In the genomic region with DNA sequence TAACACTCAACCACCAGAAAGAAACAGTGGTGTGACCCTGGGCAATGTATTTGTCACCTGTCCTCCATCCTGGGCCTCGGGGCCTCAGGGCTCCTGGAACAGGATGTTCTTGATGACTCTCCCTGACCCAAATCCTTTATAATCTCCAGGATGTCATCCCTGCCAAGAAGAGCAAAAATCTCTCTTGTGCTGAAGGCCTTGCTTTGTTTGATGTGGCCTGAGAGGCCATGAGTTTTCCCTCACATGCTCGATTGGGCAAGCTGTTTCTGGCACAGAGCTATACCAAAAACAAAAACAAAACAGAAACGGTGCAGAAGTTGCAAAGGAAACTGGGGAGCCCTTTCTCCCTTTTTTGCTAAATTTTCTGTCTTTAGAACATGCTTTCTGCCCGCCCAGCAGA, we compare ENCODE assay signal across 9 cellular contexts. TPM values are rescaled to one million over a fixed set of nuclear protein-coding genes. Genes with fewer than 3 reads are reported as not detected.
DNase-seq lines count a peak whose midpoint lies in the region; FAIRE-seq and TF ChIP-seq lines count a peak whose summit lies in the region.
"Had no signal": no experiment of that assay in that cellular context is flagged by ENCODE, and none has a peak within 500 bp of the region (broad histone marks: within the 10 kb centered on the region; RNA-seq: fewer than 3 reads in every experiment).

No MANE protein-coding gene starts in this region.

- peak overlapping the region in 1 of 6 donors; percentile 8 for H3K27ac Mint-ChIP-seq in immature natural killer cell

- H3K27me3 ChIP-seq in bronchial epithelial cell (ENCODE audit: control insufficient read depth, insufficient read depth, low read length) = no peaks in the 10 kb centered on the region
- no peaks in the 10 kb centered on the region for H3K27me3 ChIP-seq in layer of hippocampus (ENCODE audit: control insufficient read depth, insufficient read depth, low read length)
- no peaks in the 10 kb centered on the region for H3K27me3 ChIP-seq in tibial nerve

- H3K27ac ChIP-seq in layer of hippocampus (ENCODE audit: low read depth, low read length) = peak overlapping the region; percentile 94
- peak overlapping the region; percentile 60 to 83 (median 71) for H3K27ac ChIP-seq in tibial nerve

- H3K4me1 Mint-ChIP-seq in immature natural killer cell = peaks cover 11 to 15% of the 10 kb centered on the region in 2 donors

- no peaks in the 10 kb centered on the region for H3K9me3 Mint-ChIP-seq in immature natural killer cell

- peak; percentile 20 for DNase-seq in DMS53 (lab: John Stamatoyannopoulos, UW)
- DNase-seq in DMS53 treated with DMSO at 0.1 percent for 48 hours (lab: John Stamatoyannopoulos, UW; ENCODE audit: unreplicated experiment) = no peak
- DNase-seq in bronchial epithelial cell (ENCODE audit: low read depth) = peak; percentile 38
- peak; percentile 50 to 77 for DNase-seq in tibial nerve (ENCODE audit: low spot score in 2 of 2)
- no peak for DNase-seq in effector CD8-positive, alpha-beta T cell (lab: John Stamatoyannopoulos, UW)
- no peak for DNase-seq in NCI-H2171 treated with DMSO at 0.1 percent for 48 hours (lab: John Stamatoyannopoulos, UW)
- no peak for DNase-seq in immature natural killer cell

- TF ChIP-seq CTCF in bronchial epithelial cell (IDR thresholded peaks at IDR 0.05; ENCODE audit: insufficient read depth, low read length, severe bottlenecking) = no peak
- TF ChIP-seq CTCF in tibial nerve (IDR thresholded peaks at IDR 0.05) = no peak

- H3K4me3 ChIP-seq in bronchial epithelial cell (ENCODE audit: low read depth, low read length) (no peak overlapping the region), tibial nerve (no peak overlapping the region)

- H3K27me3 Mint-ChIP-seq in immature natural killer cell (ENCODE audit: low read depth in 3 of 3) = peaks cover 0 to 4% (median 2%) of the 10 kb centered on the region in 3 donors

- no peak for FAIRE-seq in bronchial epithelial cell (lab: Jason Lieb, UNC)
- FAIRE-seq: A204.1 had no signal

- H3K4me3 Mint-ChIP-seq in immature natural killer cell = no peak overlapping the region

- no peak for TF ChIP-seq POLR2A in tibial nerve (IDR thresholded peaks at IDR 0.05)

- WGBS in tibial nerve, 2 donors = 18 to 19% methylated on average over 4 of the region's 4 CpGs

- no peaks in the 10 kb centered on the region for H3K36me3 ChIP-seq in bronchial epithelial cell (ENCODE audit: control insufficient read depth, insufficient read depth, low read length)
- no peaks in the 10 kb centered on the region for H3K36me3 ChIP-seq in tibial nerve

- H3K4me1 ChIP-seq in tibial nerve = peaks cover 0 to 40% (median 11%) of the 10 kb centered on the region in 4 donors

- peak; percentile 83 to 98 for TF ChIP-seq EP300 in tibial nerve (IDR thresholded peaks at IDR 0.05)

- no peaks in the 10 kb centered on the region for H3K9me3 ChIP-seq in tibial nerve

- no peaks in the 10 kb centered on the region for H3K36me3 Mint-ChIP-seq in immature natural killer cell

RNA-seq across cellular contexts. Expression of a gene that starts 35.7 kb away (rescaled TPM):
- total RNA-seq in bronchial epithelial cell (2.6 and 29.7 TPM in 2 replicates), tibial nerve (10 to 100 TPM; 30.9 to 37.4 (median 32.9) TPM)
- 10 to 100 TPM; 15.0 to 20.9 (median 19.9) TPM for polyA plus RNA-seq in immature natural killer cell

Comparison
In these comparisons a context has a peak if more than half of its experiments do, and no peak if none do; other contexts are left out.
1. DNase-seq: peak in DMS53 (single experiment), bronchial epithelial cell (single experiment) and tibial nerve (2 of 2); none in DMS53 treated with DMSO at 0.1 percent for 48 hours (single experiment), effector CD8-positive, alpha-beta T cell (single experiment), NCI-H2171 treated with DMSO at 0.1 percent for 48 hours (single experiment) and immature natural killer cell (0 of 3).